Comparison of ENCODE assay signal across 16 cellular contexts in the genomic region with DNA sequence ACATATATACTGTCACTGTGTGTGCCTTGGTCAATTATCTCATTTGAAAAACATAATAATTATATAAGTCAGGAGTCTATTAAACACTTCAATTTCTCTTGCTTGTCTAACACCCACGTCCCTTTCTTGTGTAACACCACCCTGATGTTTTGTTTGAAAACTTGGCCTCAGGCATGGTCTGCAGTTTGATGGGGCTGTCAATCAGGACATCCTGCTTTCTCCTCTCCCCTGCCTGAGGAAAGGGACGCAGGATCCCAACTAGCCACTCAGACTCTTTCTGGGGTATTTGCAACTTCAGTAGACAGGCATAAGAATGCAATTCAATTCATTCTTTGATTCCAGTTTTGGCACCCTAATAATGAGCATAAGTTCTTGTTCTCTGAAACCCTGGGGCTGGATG. TPM values are rescaled to one million over a fixed set of nuclear protein-coding genes. Genes with fewer than 3 reads are reported as not detected.
DNase-seq lines count a peak whose midpoint lies in the region; ATAC-seq and TF ChIP-seq lines count a peak whose summit lies in the region.
"Had no signal": no experiment of that assay in that cellular context is flagged by ENCODE, and none has a peak within 500 bp of the region (broad histone marks: within the 10 kb centered on the region; RNA-seq: fewer than 3 reads in every experiment).

No MANE protein-coding gene starts in this region.

- H2AFZ ChIP-seq in trophoblast cell (ENCODE audit: insufficient read depth, low read length, poor library complexity): no peak overlapping the region
- H2AFZ ChIP-seq in hepatocyte: no peak overlapping the region
- H2AFZ ChIP-seq: GM23248 had no signal

- H3K79me1 ChIP-seq in trophoblast cell (ENCODE audit: low read length): no peaks in the 10 kb centered on the region

- no CpG with 5 or more reads among the region's 2 CpGs for WGBS in trophoblast cell (ENCODE audit: extremely low coverage, insufficient coverage, insufficient read length)
- 60% methylated on average over 2 of the region's 2 CpGs for WGBS in hepatocyte (ENCODE audit: low lambda C conversion rate, missing lambda C conversion rate)

- H3K9me3 ChIP-seq in trophoblast cell (ENCODE audit: insufficient read depth, low read depth, low read length): no peaks in the 10 kb centered on the region
- no peaks in the 10 kb centered on the region for H3K9me3 ChIP-seq in hepatocyte (ENCODE audit: low read depth)
- H3K9me3 ChIP-seq: Caco-2 had no signal

- H3K9me2 ChIP-seq in hepatocyte (replicated peaks; ENCODE audit: insufficient read depth): no peaks in the 10 kb centered on the region

- no peak overlapping the region for H3K27ac ChIP-seq in trophoblast cell (ENCODE audit: low read depth, low read length)
- no peak overlapping the region for H3K27ac ChIP-seq in hepatocyte
- H3K27ac ChIP-seq: C4-2B, GM23248 had no signal

- H2BK12ac ChIP-seq in trophoblast cell (ENCODE audit: low read length): no peak overlapping the region

- H2AK5ac ChIP-seq in trophoblast cell (ENCODE audit: low read length): no peak overlapping the region

- no peaks in the 10 kb centered on the region for H3K4me1 ChIP-seq in trophoblast cell (ENCODE audit: control insufficient read depth in 1 of 2, insufficient read depth in 2 of 2, low read length in 2 of 2)
- H3K4me1 ChIP-seq in hepatocyte (ENCODE audit: insufficient read depth): no peaks in the 10 kb centered on the region
- H3K4me1 ChIP-seq: Caco-2 had no signal

- ATAC-seq in HG03025 (IDR thresholded peaks at IDR 0.05; ENCODE audit: low FRiP score, unreplicated experiment) (no peak), sciatic nerve (no peak)
- ATAC-seq: HCT116 had no signal

- H3K23ac ChIP-seq in trophoblast cell (ENCODE audit: low read length): no peak overlapping the region

- no peak overlapping the region for H3K18ac ChIP-seq in trophoblast cell (ENCODE audit: low read length)

- H4K20me1 ChIP-seq in hepatocyte (ENCODE audit: insufficient read depth, poor library complexity, severe bottlenecking): no peaks in the 10 kb centered on the region

- H2BK120ac ChIP-seq in trophoblast cell (ENCODE audit: insufficient read depth, low read length, poor library complexity): no peak overlapping the region

- H3K27me3 ChIP-seq in trophoblast cell (ENCODE audit: insufficient read depth, low read length) (no peaks in the 10 kb centered on the region), hepatocyte (no peaks in the 10 kb centered on the region)

- H3K4me3 ChIP-seq in trophoblast cell (ENCODE audit: low read depth, low read length) (no peak overlapping the region), hepatocyte (no peak overlapping the region)
- H3K4me3 ChIP-seq: GM23248 had no signal

- no peak for TF ChIP-seq CTCF in hepatocyte (IDR thresholded peaks at IDR 0.05; ENCODE audit: poor library complexity)

- no peak overlapping the region for H3K14ac ChIP-seq in trophoblast cell (ENCODE audit: low read length)

- no peak overlapping the region for H3K9ac ChIP-seq in trophoblast cell (ENCODE audit: low read length)
- H3K9ac ChIP-seq: GM23248 had no signal

- H3K36me3 ChIP-seq in trophoblast cell (ENCODE audit: control insufficient read depth in 1 of 2, insufficient read depth in 2 of 2, low read length in 2 of 2): no peaks in the 10 kb centered on the region
- no peaks in the 10 kb centered on the region for H3K36me3 ChIP-seq in hepatocyte (replicated peaks; ENCODE audit: insufficient read depth, low read depth)

- H3K79me2 ChIP-seq in trophoblast cell (ENCODE audit: control insufficient read depth, insufficient read depth, low read length, poor library complexity): no peaks in the 10 kb centered on the region
- no peaks in the 10 kb centered on the region for H3K79me2 ChIP-seq in hepatocyte

- H4K12ac ChIP-seq in trophoblast cell (ENCODE audit: low read depth, low read length): no peak overlapping the region

- H3K4me2 ChIP-seq in trophoblast cell (ENCODE audit: low read length) (no peak overlapping the region), hepatocyte (no peak overlapping the region)

- no peak overlapping the region for H4K8ac ChIP-seq in trophoblast cell (ENCODE audit: low read depth, low read length)

- no peak overlapping the region for H2BK5ac ChIP-seq in trophoblast cell (ENCODE audit: low read depth, low read length, poor library complexity)

- no peak overlapping the region for H3K4ac ChIP-seq in trophoblast cell (ENCODE audit: low read depth, low read length)

- H4K91ac ChIP-seq in trophoblast cell (ENCODE audit: low read depth, low read length): no peak overlapping the region

- intact Hi-C loops in sciatic nerve (cut with DNase I): no loop called here

- DNase-seq in ELF-1 (ENCODE audit: low read depth, low spot score) (peak; percentile 52), NCI-H1417 (lab: John Stamatoyannopoulos, UW) (peak in 2 of 3 experiments; percentile 69 to 92), islet precursor cell (peak; percentile 61), trophoblast cell (peak; percentile 19 to 43), hepatocyte (ENCODE audit: low spot score) (no peak), sciatic nerve (ENCODE audit: low spot score) (no peak)
- no peak for DNase-seq in stimulated activated CD4-positive, alpha-beta T cell treated with anti-CD3 and anti-CD28 coated beads, Interleukin-2, amount 100 ng/mL, for 24 hours
- DNase-seq: AML-193; Caco-2; CD4-positive, alpha-beta T cell; GDM1; GM23248 had no signal

RNA-seq across cellular contexts. Expression of a gene that starts 48.8 kb away (rescaled TPM):
- polyA plus RNA-seq in trophoblast cell (2013): 0.35 and 0.60 TPM in 2 replicates
- total RNA-seq in hepatocyte: 23.4 and 28.1 TPM in 2 replicates
- 15.4 and 19.7 TPM in 2 replicates for polyA plus RNA-seq in hepatocyte
- total RNA-seq in sciatic nerve: 16.5 TPM
- total RNA-seq: Caco-2; CD4-positive, alpha-beta T cell; HT-29 had no signal

Comparison
In these comparisons a context has a peak if more than half of its experiments do, and no peak if none do; other contexts are left out.
1. DNase-seq: peak in ELF-1 (single experiment), NCI-H1417 (2 of 3), islet precursor cell (single experiment) and trophoblast cell (2 of 2); none in hepatocyte (single experiment), sciatic nerve (single experiment) and stimulated activated CD4-positive, alpha-beta T cell treated with anti-CD3 and anti-CD28 coated beads, Interleukin-2, amount 100 ng/mL, for 24 hours (0 of 2).